ENCODE assay signal across 9 cellular contexts in genomic region chr11:12377106-12377823, GRCh38.
DNase-seq lines count a peak whose midpoint lies in the region; ATAC-seq lines count a peak whose summit lies in the region.
"Had no signal": no experiment of that assay in that cellular context is flagged by ENCODE, and none has a peak within 500 bp of the region (broad histone marks: within the 10 kb centered on the region; RNA-seq: fewer than 3 reads in every experiment).

A gene with protein sequence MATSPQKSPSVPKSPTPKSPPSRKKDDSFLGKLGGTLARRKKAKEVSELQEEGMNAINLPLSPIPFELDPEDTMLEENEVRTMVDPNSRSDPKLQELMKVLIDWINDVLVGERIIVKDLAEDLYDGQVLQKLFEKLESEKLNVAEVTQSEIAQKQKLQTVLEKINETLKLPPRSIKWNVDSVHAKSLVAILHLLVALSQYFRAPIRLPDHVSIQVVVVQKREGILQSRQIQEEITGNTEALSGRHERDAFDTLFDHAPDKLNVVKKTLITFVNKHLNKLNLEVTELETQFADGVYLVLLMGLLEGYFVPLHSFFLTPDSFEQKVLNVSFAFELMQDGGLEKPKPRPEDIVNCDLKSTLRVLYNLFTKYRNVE (plus strand): TSS chr11:12377571. CDS start chr11:12377648, 77 bp downstream.

- H3K27ac ChIP-seq in caudate nucleus (ENCODE audit: low read depth, low read length) (peak within 1 kb of the TSS; percentile 64), iPS-20b (ENCODE audit: low read length) (peak within 1 kb of the TSS; percentile 68), skin epidermis (peak within 1 kb of the TSS; percentile 8 to 97 (median 89))
- H3K27ac ChIP-seq: KMS-11 had no signal

- no peaks in the 10 kb centered on the region for H3K36me3 ChIP-seq in iPS-20b (ENCODE audit: insufficient read depth, low read depth, low read length)

- H3K4me1 ChIP-seq in iPS-20b (ENCODE audit: insufficient read depth, low read length) = peaks cover 8% of the 10 kb centered on the region; the same call in 1 of the 2 replicates

- H3K9ac ChIP-seq in iPS-20b (ENCODE audit: low read depth, low read length) = peak within 1 kb of the TSS; percentile 87
- H3K9ac ChIP-seq: KMS-11 had no signal

- no peaks in the 10 kb centered on the region for H3K9me3 ChIP-seq in iPS-20b (ENCODE audit: insufficient read depth, low read depth, low read length)

- DNase-seq in D341Med (ENCODE audit: low spot score) = peak; percentile 30
- DNase-seq in NCI-H2227 treated with DMSO at 0.1 percent for 48 hours (lab: John Stamatoyannopoulos, UW) = peak; percentile 56
- DNase-seq in caudate nucleus (lab: John Stamatoyannopoulos, UW) = peak in 17 of 61 donors; percentile 4 to 62 (median 30)

- no peak for ATAC-seq in HG02759 (IDR thresholded peaks at IDR 0.05; ENCODE audit: unreplicated experiment)
- no peak for ATAC-seq in GM19328 (IDR thresholded peaks at IDR 0.05; ENCODE audit: unreplicated experiment)
- ATAC-seq in HG02885 (IDR thresholded peaks at IDR 0.05; ENCODE audit: poor library complexity, unreplicated experiment) = no peak

- H3K4me3 ChIP-seq in iPS-20b (ENCODE audit: low read length) (peak within 1 kb of the TSS; percentile 94), skin epidermis (peak within 1 kb of the TSS; percentile 45 to 66 (median 53))

- peaks cover 23% of the 10 kb centered on the region for H3K27me3 ChIP-seq in iPS-20b (ENCODE audit: insufficient read depth, low read length)
